Comparison of ENCODE assay signal across 8 cellular contexts in the genomic region with DNA sequence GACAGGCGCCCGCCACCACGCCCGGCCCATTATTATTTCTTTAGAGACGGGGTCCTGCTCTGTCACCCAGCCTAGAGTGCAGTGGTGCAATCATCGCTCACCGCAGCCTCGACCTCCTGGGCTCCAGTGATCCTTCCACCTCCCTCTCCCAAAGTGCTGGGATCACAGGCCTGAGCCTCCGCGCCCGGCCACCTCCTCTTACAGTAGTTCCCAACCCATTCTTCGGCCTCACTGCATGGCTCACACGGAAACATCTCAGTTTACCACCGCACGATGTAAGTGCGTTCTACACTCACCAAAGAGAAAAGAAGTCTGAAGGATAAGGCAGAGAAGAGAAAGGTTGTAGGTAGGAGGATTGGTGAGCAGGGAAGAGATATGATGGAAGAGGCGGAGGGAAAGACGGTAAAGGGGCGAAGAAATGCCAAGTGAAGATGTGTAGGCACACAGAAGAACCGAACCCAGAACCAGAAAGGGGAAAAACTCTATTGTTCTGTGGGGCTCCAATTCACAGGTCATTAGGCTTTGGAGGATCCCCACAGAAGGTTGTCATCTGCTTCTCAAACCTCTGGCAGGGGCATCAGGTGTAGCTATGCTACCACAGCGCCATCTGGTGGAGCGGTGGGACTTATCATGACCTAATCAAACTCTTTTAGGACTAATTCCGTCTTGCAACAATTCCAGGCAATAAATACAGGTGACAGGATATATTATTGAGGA.
A peak's percentile ranks its signal among the peaks of the same experiment; 100 is the strongest.
DNase-seq lines count a peak whose midpoint lies in the region; ATAC-seq and TF ChIP-seq lines count a peak whose summit lies in the region.

No MANE protein-coding gene starts in this region.

- H3K36me3 ChIP-seq in SK-N-SH (replicated peaks in 1 of 2; ENCODE audit: control insufficient read depth in 1 of 2, insufficient read depth in 2 of 2, low read length in 1 of 2) = no peaks in the 10 kb centered on the region
- no peaks in the 10 kb centered on the region for H3K36me3 ChIP-seq in parathyroid adenoma (ENCODE audit: control insufficient read depth, insufficient read depth, low read length)
- no peaks in the 10 kb centered on the region for H3K36me3 ChIP-seq in transverse colon

- TF ChIP-seq POLR2A in transverse colon (IDR thresholded peaks at IDR 0.05) = no peak

- H3K27me3 ChIP-seq in SK-N-SH (ENCODE audit: insufficient read depth) (no peaks in the 10 kb centered on the region), parathyroid adenoma (ENCODE audit: control insufficient read depth, insufficient read depth, low read length) (no peaks in the 10 kb centered on the region), transverse colon (no peaks in the 10 kb centered on the region)

- DNase-seq in DMS 273 (lab: John Stamatoyannopoulos, UW; ENCODE audit: unreplicated experiment) = peak; percentile 89
- peak; percentile 89 for DNase-seq in NCI-H1048 (lab: John Stamatoyannopoulos, UW)
- peak; percentile 86 for DNase-seq in SK-N-SH
- DNase-seq in activated naive CD4-positive, alpha-beta T cell treated with Interleukin-2 at 50 U/mL for 16 hours = peak; percentile 79
- peak; percentile 68 for DNase-seq in glomerular endothelial cell (ENCODE audit: extremely low read depth, low read depth, low spot score)
- DNase-seq in transverse colon = peak; percentile 89

- H2AFZ ChIP-seq in SK-N-SH (ENCODE audit: low read depth) (no peak overlapping the region), parathyroid adenoma (no peak overlapping the region)

- no peaks in the 10 kb centered on the region for H3K79me2 ChIP-seq in SK-N-SH (ENCODE audit: insufficient read depth)
- H3K79me2 ChIP-seq in parathyroid adenoma = no peaks in the 10 kb centered on the region

- POLR2A ChIA-PET in SK-N-SH (lab: Yijun Ruan, JAX) = no interaction called here

- H3K9ac ChIP-seq in SK-N-SH (no peak overlapping the region), parathyroid adenoma (no peak overlapping the region)

- H3K4me1 ChIP-seq in SK-N-SH (ENCODE audit: control insufficient read depth in 1 of 2, insufficient read depth in 2 of 2, low read depth in 1 of 2, low read length in 1 of 2) = peaks cover 5 to 24% of the 10 kb centered on the region in 2 experiments; a peak in 3 of 4 replicates
- H3K4me1 ChIP-seq in parathyroid adenoma = no peaks in the 10 kb centered on the region
- peaks cover 0 to 26% (median 10%) of the 10 kb centered on the region in 4 donors for H3K4me1 ChIP-seq in transverse colon

- H3K4me2 ChIP-seq in SK-N-SH (no peak overlapping the region), parathyroid adenoma (ENCODE audit: low read length) (no peak overlapping the region)

- in situ Hi-C loops in transverse colon (cut with MboI; ENCODE audit: low pct_ligation_motif_present in 1 of 4, low pct_unique_long_range_greater_than_20kb in 1 of 4, low sequenced_read_pairs in 3 of 4) = loop anchor here in 3 of 4 donors (5.0 to 25.0 kb wide), 5 partner anchors 434 to 851 kb away; partner anchors contain the start of gene KIF26B (in 3 of the 3)

- intact Hi-C loops in transverse colon (cut with DNase I; ENCODE audit: low total_unique reads) = loop anchor here (2.0 kb wide), 1 partner anchor 846 kb away; no protein-coding TSS in a partner anchor

- H3K9me3 ChIP-seq in SK-N-SH = no peaks in the 10 kb centered on the region
- H3K9me3 ChIP-seq in parathyroid adenoma (ENCODE audit: control insufficient read depth, low read length) = no peaks in the 10 kb centered on the region
- no peaks in the 10 kb centered on the region for H3K9me3 ChIP-seq in transverse colon

- no peak overlapping the region for H3K4me3 ChIP-seq in SK-N-SH (ENCODE audit: low read depth in 2 of 2, low read length in 1 of 2)
- H3K4me3 ChIP-seq in parathyroid adenoma (ENCODE audit: low read depth, low read length) = no peak overlapping the region
- H3K4me3 ChIP-seq in transverse colon = no peak overlapping the region

- CTCF ChIA-PET in SK-N-SH (lab: Yijun Ruan, JAX) = interaction anchor here (0.7 to 5.6 kb wide), 22 partner anchors 10 to 849 kb away, joined by 3 to 83 read pairs (median 4); partner anchors contain the start of gene KIF26B

- TF ChIP-seq EP300 in SK-N-SH (IDR thresholded peaks at IDR 0.05; ENCODE audit: borderline replicate concordance in 1 of 2, low read depth in 1 of 2, low read length in 1 of 2) (peak in 1 of 2 experiments; percentile 35; a peak in 1 of 4 replicates), transverse colon (IDR thresholded peaks at IDR 0.05; ENCODE audit: low read depth) (no peak)

- H3K27ac ChIP-seq in SK-N-SH (ENCODE audit: low read depth in 2 of 2, low read length in 1 of 2) (peak overlapping the region in 1 of 2 experiments; percentile 92; a peak in 2 of 4 replicates), parathyroid adenoma (no peak overlapping the region), transverse colon (no peak overlapping the region)

- peak; percentile 48 for ATAC-seq in GM21786 (IDR thresholded peaks at IDR 0.05; ENCODE audit: unreplicated experiment)

- WGBS in SK-N-SH (ENCODE audit: low lambda C conversion rate) = 80% methylated on average over 23 of the region's 23 CpGs
- 69 to 76% methylated on average over 13 to 22 of the region's 23 CpGs for WGBS in transverse colon (ENCODE audit: low coverage in 1 of 2), 2 donors

- peak; percentile 92 for TF ChIP-seq CTCF in SK-N-SH (IDR thresholded peaks at IDR 0.05)
- TF ChIP-seq CTCF in parathyroid adenoma (IDR thresholded peaks at IDR 0.05) = peak; percentile 63
- peak; percentile 85 to 90 (median 88) for TF ChIP-seq CTCF in transverse colon (IDR thresholded peaks at IDR 0.05)

- peaks cover 14% of the 10 kb centered on the region for H3F3A ChIP-seq in SK-N-SH (replicated peaks; ENCODE audit: insufficient read depth)

- TF ChIP-seq RAD21 in SK-N-SH (IDR thresholded peaks at IDR 0.05; ENCODE audit: low read length) = peak; percentile 100

- H4K20me1 ChIP-seq in SK-N-SH (ENCODE audit: insufficient read depth) = no peaks in the 10 kb centered on the region

- H3K9me2 ChIP-seq in SK-N-SH = no peaks in the 10 kb centered on the region

TF ChIP-seq in SK-N-SH, 30 proteins besides CTCF, POLR2A, EP300 and RAD21 (continues in another document):
- TF ChIP-seq SMC3 (IDR thresholded peaks at IDR 0.05; ENCODE audit: low read depth, low read length) (peak; percentile 98), FOXM1 (IDR thresholded peaks at IDR 0.05; ENCODE audit: low read depth) (no peak), CHD2 (IDR thresholded peaks at IDR 0.05; ENCODE audit: low read length, partially characterized antibody) (peak; percentile 49), TCF12 (IDR thresholded peaks at IDR 0.05) (peak; percentile 31; the same call in 1 of the 2 replicates), RCOR1 (IDR thresholded peaks at IDR 0.05; ENCODE audit: low read length) (peak; percentile 48; the same call in 1 of the 2 replicates)
- TF ChIP-seq, protein P1, sequence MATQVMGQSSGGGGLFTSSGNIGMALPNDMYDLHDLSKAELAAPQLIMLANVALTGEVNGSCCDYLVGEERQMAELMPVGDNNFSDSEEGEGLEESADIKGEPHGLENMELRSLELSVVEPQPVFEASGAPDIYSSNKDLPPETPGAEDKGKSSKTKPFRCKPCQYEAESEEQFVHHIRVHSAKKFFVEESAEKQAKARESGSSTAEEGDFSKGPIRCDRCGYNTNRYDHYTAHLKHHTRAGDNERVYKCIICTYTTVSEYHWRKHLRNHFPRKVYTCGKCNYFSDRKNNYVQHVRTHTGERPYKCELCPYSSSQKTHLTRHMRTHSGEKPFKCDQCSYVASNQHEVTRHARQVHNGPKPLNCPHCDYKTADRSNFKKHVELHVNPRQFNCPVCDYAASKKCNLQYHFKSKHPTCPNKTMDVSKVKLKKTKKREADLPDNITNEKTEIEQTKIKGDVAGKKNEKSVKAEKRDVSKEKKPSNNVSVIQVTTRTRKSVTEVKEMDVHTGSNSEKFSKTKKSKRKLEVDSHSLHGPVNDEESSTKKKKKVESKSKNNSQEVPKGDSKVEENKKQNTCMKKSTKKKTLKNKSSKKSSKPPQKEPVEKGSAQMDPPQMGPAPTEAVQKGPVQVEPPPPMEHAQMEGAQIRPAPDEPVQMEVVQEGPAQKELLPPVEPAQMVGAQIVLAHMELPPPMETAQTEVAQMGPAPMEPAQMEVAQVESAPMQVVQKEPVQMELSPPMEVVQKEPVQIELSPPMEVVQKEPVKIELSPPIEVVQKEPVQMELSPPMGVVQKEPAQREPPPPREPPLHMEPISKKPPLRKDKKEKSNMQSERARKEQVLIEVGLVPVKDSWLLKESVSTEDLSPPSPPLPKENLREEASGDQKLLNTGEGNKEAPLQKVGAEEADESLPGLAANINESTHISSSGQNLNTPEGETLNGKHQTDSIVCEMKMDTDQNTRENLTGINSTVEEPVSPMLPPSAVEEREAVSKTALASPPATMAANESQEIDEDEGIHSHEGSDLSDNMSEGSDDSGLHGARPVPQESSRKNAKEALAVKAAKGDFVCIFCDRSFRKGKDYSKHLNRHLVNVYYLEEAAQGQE (IDR thresholded peaks at IDR 0.05; ENCODE audit: low read depth, low read length) = no peak
- TF ChIP-seq, protein P2, sequence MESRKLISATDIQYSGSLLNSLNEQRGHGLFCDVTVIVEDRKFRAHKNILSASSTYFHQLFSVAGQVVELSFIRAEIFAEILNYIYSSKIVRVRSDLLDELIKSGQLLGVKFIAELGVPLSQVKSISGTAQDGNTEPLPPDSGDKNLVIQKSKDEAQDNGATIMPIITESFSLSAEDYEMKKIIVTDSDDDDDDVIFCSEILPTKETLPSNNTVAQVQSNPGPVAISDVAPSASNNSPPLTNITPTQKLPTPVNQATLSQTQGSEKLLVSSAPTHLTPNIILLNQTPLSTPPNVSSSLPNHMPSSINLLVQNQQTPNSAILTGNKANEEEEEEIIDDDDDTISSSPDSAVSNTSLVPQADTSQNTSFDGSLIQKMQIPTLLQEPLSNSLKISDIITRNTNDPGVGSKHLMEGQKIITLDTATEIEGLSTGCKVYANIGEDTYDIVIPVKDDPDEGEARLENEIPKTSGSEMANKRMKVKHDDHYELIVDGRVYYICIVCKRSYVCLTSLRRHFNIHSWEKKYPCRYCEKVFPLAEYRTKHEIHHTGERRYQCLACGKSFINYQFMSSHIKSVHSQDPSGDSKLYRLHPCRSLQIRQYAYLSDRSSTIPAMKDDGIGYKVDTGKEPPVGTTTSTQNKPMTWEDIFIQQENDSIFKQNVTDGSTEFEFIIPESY (IDR thresholded peaks at IDR 0.05; ENCODE audit: borderline replicate concordance, low read depth) = no peak
- TF ChIP-seq, protein P3, sequence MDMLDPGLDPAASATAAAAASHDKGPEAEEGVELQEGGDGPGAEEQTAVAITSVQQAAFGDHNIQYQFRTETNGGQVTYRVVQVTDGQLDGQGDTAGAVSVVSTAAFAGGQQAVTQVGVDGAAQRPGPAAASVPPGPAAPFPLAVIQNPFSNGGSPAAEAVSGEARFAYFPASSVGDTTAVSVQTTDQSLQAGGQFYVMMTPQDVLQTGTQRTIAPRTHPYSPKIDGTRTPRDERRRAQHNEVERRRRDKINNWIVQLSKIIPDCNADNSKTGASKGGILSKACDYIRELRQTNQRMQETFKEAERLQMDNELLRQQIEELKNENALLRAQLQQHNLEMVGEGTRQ (IDR thresholded peaks at IDR 0.05; ENCODE audit: borderline replicate concordance, low read depth, low read length) = no peak
